ENCODE assay signal across 1 cellular context in genomic region chr19:50820549-50821247, GRCh38.
TF ChIP-seq lines count a peak whose summit lies in the region.

No MANE protein-coding gene starts in this region.

TF ChIP-seq in K562, 482 proteins besides CTCF, POLR2A, EP300 and RAD21 (continued from another document):
- TF ChIP-seq ZBTB43 (CRISPR knock-in tag; IDR thresholded peaks at IDR 0.05) (no peak), ZNF695 (CRISPR knock-in tag; IDR thresholded peaks at IDR 0.05) (no peak), ZBTB1 (CRISPR knock-in tag; IDR thresholded peaks at IDR 0.05; ENCODE audit: borderline replicate concordance, low read depth) (no peak), ATF6 (CRISPR knock-in tag; IDR thresholded peaks at IDR 0.05) (no peak), PPARD (CRISPR knock-in tag; IDR thresholded peaks at IDR 0.05) (no peak), SMARCA4 (IDR thresholded peaks at IDR 0.05) (peak; percentile 62), ARHGAP35 (IDR thresholded peaks at IDR 0.05; ENCODE audit: partially characterized antibody) (no peak), ARID4B (CRISPR knock-in tag; IDR thresholded peaks at IDR 0.05) (0 out of 2 replicates have a peak, but pooled peaks have one; percentile 11), NBN (IDR thresholded peaks at IDR 0.05; ENCODE audit: low read depth) (peak; percentile 24; the same call in 1 of the 2 replicates), CREB1 (IDR thresholded peaks at IDR 0.05) (no peak), CREB1 (CRISPR knock-in tag; IDR thresholded peaks at IDR 0.05) (no peak), ZNF449 (CRISPR knock-in tag; IDR thresholded peaks at IDR 0.05) (no peak), HSF4 (CRISPR knock-in tag; IDR thresholded peaks at IDR 0.05; ENCODE audit: borderline replicate concordance) (no peak), HINFP (tag; conservative IDR thresholded peaks at IDR 0.05; ENCODE audit: low read depth) (peak; percentile 38; the same call in 1 of the 2 replicates)
TF ChIP-seq in K562: peak in this region for 65.
